ENCODE assay signal across 20 cellular contexts in the genomic region with DNA sequence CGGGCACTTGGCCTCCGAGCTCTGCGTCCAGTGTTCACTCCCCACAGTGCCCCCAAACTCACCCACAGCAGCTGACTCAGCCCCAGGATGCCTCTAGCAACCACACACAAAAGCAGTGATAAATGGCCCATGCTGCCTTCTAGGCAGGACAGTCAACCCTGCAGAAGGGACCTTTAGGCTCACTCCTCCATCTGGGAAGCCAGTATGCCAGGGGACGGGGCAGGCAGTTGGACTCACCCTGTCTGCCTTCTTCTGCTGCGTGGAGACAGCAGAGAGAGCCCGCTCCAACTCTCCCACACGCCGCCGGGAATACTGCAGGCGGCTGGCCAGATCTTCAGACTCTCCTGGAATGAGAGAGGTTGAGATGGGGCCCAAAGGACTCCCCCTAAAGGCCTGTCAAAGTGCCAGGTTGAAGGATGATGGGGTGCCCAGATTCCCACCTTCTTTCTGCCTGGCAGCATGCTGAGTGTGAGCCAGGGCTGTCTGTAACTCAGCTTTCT.
"Had no signal": no experiment of that assay in that cellular context is flagged by ENCODE, and none has a peak within 500 bp of the region (broad histone marks: within the 10 kb centered on the region; RNA-seq: fewer than 3 reads in every experiment).

No MANE protein-coding gene starts in this region.

- H3K27me3 Mint-ChIP-seq: activated CD8-positive, alpha-beta T cell treated with anti-CD3 and anti-CD28 coated beads for 36 hours; activated naive CD4-positive, alpha-beta T cell treated with anti-CD3 and anti-CD28 coated beads, Interleukin-2, amount 50 U/mL, for 24 hours; activated naive CD8-positive, alpha-beta T cell treated with anti-CD3 and anti-CD28 coated beads, Interleukin-2, amount 10 ng/mL, durations not matched to agents 7 days and 5 days; activated T-helper 17 cell treated with anti-CD3 and anti-CD28 coated beads, Interleukin-2, amount 50 U/mL, for 72 hours; central memory CD8-positive, alpha-beta T cell had no signal

- H3K9me3 Mint-ChIP-seq: activated CD8-positive, alpha-beta T cell treated with anti-CD3 and anti-CD28 coated beads for 36 hours; activated naive CD4-positive, alpha-beta T cell treated with anti-CD3 and anti-CD28 coated beads, Interleukin-2, amount 50 U/mL, for 24 hours; activated naive CD8-positive, alpha-beta T cell treated with anti-CD3 and anti-CD28 coated beads, Interleukin-2, amount 10 ng/mL, durations not matched to agents 7 days and 5 days; activated T-cell treated with anti-CD3 and anti-CD28 coated beads, Interleukin-2, amount 50 U/mL, for 4 hours; activated T-helper 17 cell treated with anti-CD3 and anti-CD28 coated beads, Interleukin-2, amount 50 U/mL, for 72 hours; central memory CD8-positive, alpha-beta T cell had no signal

- ATAC-seq: activated CD8-positive, alpha-beta T cell treated with anti-CD3 and anti-CD28 coated beads for 36 hours; activated T-cell treated with anti-CD3 and anti-CD28 coated beads, Interleukin-2, amount 50 U/mL, for 4 hours; activated T-helper 17 cell treated with anti-CD3 and anti-CD28 coated beads, Interleukin-2, amount 50 U/mL, for 72 hours; esophagus mucosa had no signal

- DNase-seq: activated CD4-positive, alpha-beta T cell treated with anti-CD3 and anti-CD28 coated beads for 48 hours; activated CD4-positive, alpha-beta T cell treated with anti-CD3 and anti-CD28 coated beads, Interleukin-2, amount 50 U/mL, for 1 hour; activated CD4-positive, alpha-beta T cell treated with anti-CD3 and anti-CD28 coated beads, Interleukin-2, amount 50 U/mL, for 48 hours; activated CD4-positive, CD25-positive, alpha-beta regulatory T cell; activated CD8-positive, alpha-beta memory T cell treated with anti-CD3 and anti-CD28 coated beads for 24 hours; activated CD8-positive, alpha-beta T cell treated with anti-CD3 and anti-CD28 coated beads for 36 hours; activated effector memory CD4-positive, alpha-beta T cell treated with Interleukin-2 at 50 U/mL for 16 hours; activated gamma-delta T cell treated with Interleukin-2 at 50 U/mL for 16 hours; activated naive CD4-positive, alpha-beta T cell treated with Interleukin-2 at 50 U/mL for 16 hours; activated naive CD8-positive, alpha-beta T cell treated with anti-CD3 and anti-CD28 coated beads, Interleukin-2, amount 10 ng/mL, durations not matched to agents 7 days and 5 days; activated T-cell treated with anti-CD3 and anti-CD28 coated beads, Interleukin-2, amount 50 U/mL, for 4 hours; brain microvascular endothelial cell; effector CD8-positive, alpha-beta T cell; foreskin fibroblast; head of caudate nucleus; T-helper 2 cell had no signal

- H3K27ac Mint-ChIP-seq: activated CD8-positive, alpha-beta T cell treated with anti-CD3 and anti-CD28 coated beads for 36 hours; activated naive CD4-positive, alpha-beta T cell treated with anti-CD3 and anti-CD28 coated beads, Interleukin-2, amount 50 U/mL, for 24 hours; activated naive CD8-positive, alpha-beta T cell treated with anti-CD3 and anti-CD28 coated beads, Interleukin-2, amount 10 ng/mL, durations not matched to agents 7 days and 5 days; activated T-helper 17 cell treated with anti-CD3 and anti-CD28 coated beads, Interleukin-2, amount 50 U/mL, for 72 hours had no signal

- H3K4me3 Mint-ChIP-seq: activated CD8-positive, alpha-beta T cell treated with anti-CD3 and anti-CD28 coated beads for 36 hours; activated naive CD4-positive, alpha-beta T cell treated with anti-CD3 and anti-CD28 coated beads, Interleukin-2, amount 50 U/mL, for 24 hours; activated naive CD8-positive, alpha-beta T cell treated with anti-CD3 and anti-CD28 coated beads, Interleukin-2, amount 10 ng/mL, durations not matched to agents 7 days and 5 days; activated T-cell treated with anti-CD3 and anti-CD28 coated beads, Interleukin-2, amount 50 U/mL, for 4 hours; activated T-helper 17 cell treated with anti-CD3 and anti-CD28 coated beads, Interleukin-2, amount 50 U/mL, for 72 hours; central memory CD8-positive, alpha-beta T cell had no signal

- H3K4me1 Mint-ChIP-seq: activated naive CD4-positive, alpha-beta T cell treated with anti-CD3 and anti-CD28 coated beads, Interleukin-2, amount 50 U/mL, for 24 hours; activated naive CD8-positive, alpha-beta T cell treated with anti-CD3 and anti-CD28 coated beads, Interleukin-2, amount 10 ng/mL, durations not matched to agents 7 days and 5 days; activated T-helper 17 cell treated with anti-CD3 and anti-CD28 coated beads, Interleukin-2, amount 50 U/mL, for 72 hours; central memory CD8-positive, alpha-beta T cell had no signal
